ENCODE assay signal across 8 cellular contexts in genomic region chr17:49031965-49032928, GRCh38. TPM values are rescaled to one million over a fixed set of nuclear protein-coding genes. Genes with fewer than 3 reads are reported as not detected.
A peak's percentile ranks its signal among the peaks of the same experiment; 100 is the strongest.
DNase-seq lines count a peak whose midpoint lies in the region; ATAC-seq, FAIRE-seq and TF ChIP-seq lines count a peak whose summit lies in the region.

No MANE protein-coding gene starts in this region.

- peak; percentile 73 for FAIRE-seq in H54 (lab: Jason Lieb, UNC)

- H3K4me1 ChIP-seq in upper lobe of left lung = no peaks in the 10 kb centered on the region
- H3K4me1 ChIP-seq in aorta (ENCODE audit: control insufficient read depth in 1 of 2, insufficient read depth in 2 of 2, low read length in 2 of 2) = no peaks in the 10 kb centered on the region

- ATAC-seq in WTC11 (peak; percentile 34), upper lobe of left lung (ENCODE audit: low FRiP score in 2 of 2) (peak; percentile 78 to 79), aorta (ENCODE audit: low FRiP score) (no peak)

- no peak for TF ChIP-seq EP300 in upper lobe of left lung (IDR thresholded peaks at IDR 0.05)

- H3K36me3 ChIP-seq in upper lobe of left lung (no peaks in the 10 kb centered on the region), aorta (ENCODE audit: control insufficient read depth in 1 of 2, insufficient read depth in 2 of 2, low read length in 1 of 2) (no peaks in the 10 kb centered on the region)

- no peaks in the 10 kb centered on the region for H3K36me3 Mint-ChIP-seq in CD14-positive monocyte
- peaks cover 50% of the 10 kb centered on the region for H3K36me3 Mint-ChIP-seq in WTC11

- H3K4me3 ChIP-seq in upper lobe of left lung = no peak overlapping the region
- no peak overlapping the region for H3K4me3 ChIP-seq in aorta (ENCODE audit: low read length in 2 of 2)

- TF ChIP-seq CTCF in CD14-positive monocyte (IDR thresholded peaks at IDR 0.05) = peak; percentile 82
- TF ChIP-seq CTCF in WTC11 (IDR thresholded peaks at IDR 0.05) = peak; percentile 73
- peak; percentile 32 to 63 (median 60) for TF ChIP-seq CTCF in upper lobe of left lung (IDR thresholded peaks at IDR 0.05)

- H3K27me3 ChIP-seq in upper lobe of left lung (no peaks in the 10 kb centered on the region), aorta (ENCODE audit: control insufficient read depth in 1 of 2, insufficient read depth in 2 of 2, low read length in 1 of 2) (no peaks in the 10 kb centered on the region)

- no peak for TF ChIP-seq POLR2A in H54 (IDR thresholded peaks at IDR 0.05; ENCODE audit: low read depth, low read length)
- no peak for TF ChIP-seq POLR2A in upper lobe of left lung (IDR thresholded peaks at IDR 0.05)

- POLR2A ChIA-PET in WTC11 (lab: Charles Lee) = interaction anchor here (1.0 to 2.4 kb wide), 6 partner anchors 9 to 140 kb away, joined by 3 to 14 read pairs (median 4); partner anchors contain the start of genes ATP5MC1 and IGF2BP1

- H3K9me3 Mint-ChIP-seq in CD14-positive monocyte (peaks cover 0 to 3% (median 2%) of the 10 kb centered on the region in 7 donors), WTC11 (no peaks in the 10 kb centered on the region)

- H3K27me3 Mint-ChIP-seq in CD14-positive monocyte (ENCODE audit: low read depth in 3 of 3) (peaks cover 10 to 23% (median 12%) of the 10 kb centered on the region in 3 donors), WTC11 (ENCODE audit: low read depth) (no peaks in the 10 kb centered on the region)

- H3K9me3 ChIP-seq in upper lobe of left lung (no peaks in the 10 kb centered on the region), aorta (ENCODE audit: control insufficient read depth, low read length) (no peaks in the 10 kb centered on the region)

- WGBS in upper lobe of left lung, 2 donors = 41 to 49% methylated on average over 10 to 11 of the region's 11 CpGs
- WGBS in aorta, 2 donors = 33 to 37% methylated on average over 11 of the region's 11 CpGs

- no peak overlapping the region for H3K27ac Mint-ChIP-seq in CD14-positive monocyte
- peak overlapping the region; percentile 95 for H3K27ac Mint-ChIP-seq in WTC11

- H3K4me1 Mint-ChIP-seq in CD14-positive monocyte = no peaks in the 10 kb centered on the region
- H3K4me1 Mint-ChIP-seq in WTC11 = peaks cover 29% of the 10 kb centered on the region

- H3K27ac ChIP-seq in upper lobe of left lung (no peak overlapping the region), aorta (ENCODE audit: low read depth in 1 of 2, low read length in 2 of 2) (no peak overlapping the region)

- CTCF ChIA-PET in WTC11 (lab: Charles Lee) = interaction anchor here (0.5 to 8.1 kb wide), 37 partner anchors 8 to 1436 kb away, joined by 3 to 182 read pairs (median 6); partner anchors contain the start of genes ATP5MC1, IGF2BP1, SNF8 and UBE2Z

- no peak for DNase-seq in CD14-positive monocyte (ENCODE audit: low spot score)
- peak; percentile 81 for DNase-seq in H54 (ENCODE audit: insufficient read length, low spot score)
- DNase-seq in NCI-H226 = peak; percentile 50
- DNase-seq in WTC11 (ENCODE audit: low spot score) = peak; percentile 46
- DNase-seq in epidermal melanocyte (ENCODE audit: insufficient read length, low spot score) = peak; percentile 90
- DNase-seq in mucosa of gallbladder (ENCODE audit: low spot score) = peak; percentile 46
- peak in 1 of 2 donors; percentile 28 for DNase-seq in upper lobe of left lung
- DNase-seq in aorta = no peak

- intact Hi-C loops in CD14-positive monocyte (cut with micrococcal nuclease) = loop anchor here in 1 of 2 donors (10.0 kb wide), 1 partner anchor 357 kb away; no protein-coding TSS in a partner anchor
- intact Hi-C loops in aorta (cut with DNase I) = loop anchor here (5.0 to 10.0 kb wide), 5 partner anchors 85 to 360 kb away; partner anchors contain the start of genes ATP5MC1 (in 1 of the 2) and TTLL6 (in 1 of the 2)

- H3K4me3 Mint-ChIP-seq in CD14-positive monocyte (no peak overlapping the region), WTC11 (no peak overlapping the region)

TF ChIP-seq in WTC11, 78 proteins besides CTCF, POLR2A, EP300 and RAD21:
- 0 out of 2 replicates have a peak, but pooled peaks have one; percentile 35 for TF ChIP-seq SP1 (CRISPR knock-in tag; conservative IDR thresholded peaks at IDR 0.05)
- TF ChIP-seq ETV6 (CRISPR knock-in tag; IDR thresholded peaks at IDR 0.05) = no peak

RNA-seq across cellular contexts. Expression of gene IGF2BP1, which starts 35.1 kb away (rescaled TPM):
- not detected for polyA plus RNA-seq in CD14-positive monocyte
- total RNA-seq in WTC11 (2021) = 392 to 434 TPM (median 423 TPM) in 3 replicates
- total RNA-seq in mucosa of gallbladder = 1.1 TPM
- 1 to 10 TPM in 2 of 6 donors, not detected in 4; 1.3 to 1.4 TPM for total RNA-seq in upper lobe of left lung
- under 1 TPM in 1 of 2 donors, not detected in 1; 0.29 TPM for total RNA-seq in aorta
- polyA plus RNA-seq in aorta = under 1 TPM in 1 of 2 donors, not detected in 1; 0.13 TPM

Comparison
In these comparisons a context has a peak if more than half of its experiments do, and no peak if none do; other contexts are left out.
1. DNase-seq: peak in H54 (single experiment), NCI-H226 (single experiment), WTC11 (single experiment), epidermal melanocyte (single experiment) and mucosa of gallbladder (single experiment); none in CD14-positive monocyte (single experiment) and aorta (0 of 2).
2. RNA of gene IGF2BP1, which starts 35.1 kb away (total RNA-seq): 392 to 434 TPM in WTC11; 1.1 TPM in mucosa of gallbladder (single experiment), 0.29 TPM in aorta and 1.3 to 1.4 TPM in upper lobe of left lung; every median in the first group is over 100 times any median in the second.
3. Peak in every context shown above with its lines, with median percentiles within 50 percentile points of each other: CTCF ChIP-seq.